28 cellular contexts compared by ENCODE assay signal in the genomic region with DNA sequence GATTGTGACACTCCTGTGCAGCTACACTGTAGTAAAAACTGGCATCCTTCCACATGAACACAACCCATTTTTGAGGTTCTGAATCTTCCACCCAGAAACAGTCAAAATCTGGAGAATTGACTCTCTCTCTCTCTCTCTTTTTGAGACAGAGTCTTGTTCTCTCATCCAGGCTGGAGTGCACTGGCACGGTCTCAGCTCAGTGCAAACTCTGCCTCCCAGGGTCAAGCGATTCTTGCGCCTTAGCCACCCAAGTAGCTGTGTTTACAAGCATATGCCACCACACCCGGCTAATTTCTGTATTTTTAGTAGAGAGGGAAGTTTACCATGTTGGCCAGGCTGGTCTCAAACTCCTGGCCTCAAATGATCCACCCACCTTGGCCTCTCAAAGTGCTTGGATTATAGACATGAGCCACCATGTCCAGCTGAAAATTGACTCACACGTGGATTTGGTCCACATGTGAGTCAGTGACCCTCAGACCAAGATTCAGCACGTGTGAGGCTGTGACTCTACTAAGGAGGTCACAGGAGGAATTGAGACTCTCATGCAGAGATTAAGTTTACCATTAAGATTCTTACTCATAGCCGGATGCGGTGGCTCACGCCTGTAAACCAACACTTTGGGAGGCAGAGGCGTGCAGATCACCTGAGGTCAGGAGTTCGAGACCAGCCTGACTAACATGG.
"Had no signal": no experiment of that assay in that cellular context is flagged by ENCODE, and none has a peak within 500 bp of the region (broad histone marks: within the 10 kb centered on the region; RNA-seq: fewer than 3 reads in every experiment).

No MANE protein-coding gene starts in this region.

- H3K27me3 Mint-ChIP-seq: activated CD4-positive, alpha-beta T cell treated with anti-CD3 and anti-CD28 coated beads for 36 hours; activated naive CD8-positive, alpha-beta T cell treated with anti-CD3 and anti-CD28 coated beads for 36 hours; progenitor cell of endocrine pancreas had no signal

- H3K36me3 ChIP-seq: adrenal gland, ascending aorta, cardiac muscle cell, ovary had no signal

- H3K27ac ChIP-seq: adrenal gland, ascending aorta, cardiac muscle cell, coronary artery, dorsolateral prefrontal cortex, ovary, testis had no signal

- H3K4me3 Mint-ChIP-seq: activated CD4-positive, alpha-beta T cell treated with anti-CD3 and anti-CD28 coated beads for 36 hours; activated CD8-positive, alpha-beta T cell treated with anti-CD3 and anti-CD28 coated beads, Interleukin-2, amount 10 ng/mL, durations not matched to agents 7 days and 5 days; activated naive CD4-positive, alpha-beta T cell treated with anti-CD3 and anti-CD28 coated beads for 36 hours; activated naive CD8-positive, alpha-beta T cell treated with anti-CD3 and anti-CD28 coated beads for 36 hours; brain; nephron had no signal

- H3K4me1 ChIP-seq: adrenal gland, ascending aorta, testis had no signal

- H3K27me3 ChIP-seq: adrenal gland, ascending aorta, cardiac muscle cell, dorsolateral prefrontal cortex, ovary, testis had no signal

- H3K9me3 ChIP-seq: adrenal gland, ascending aorta, ovary, testis had no signal

- DNase-seq: activated CD4-positive, alpha-beta T cell treated with anti-CD3 and anti-CD28 coated beads for 36 hours; activated CD4-positive, CD25-positive, alpha-beta regulatory T cell; activated CD8-positive, alpha-beta T cell treated with anti-CD3 and anti-CD28 coated beads, Interleukin-2, amount 10 ng/mL, durations not matched to agents 7 days and 5 days; activated effector memory CD4-positive, alpha-beta T cell treated with Interleukin-2 at 50 U/mL for 16 hours; activated naive CD4-positive, alpha-beta T cell treated with anti-CD3 and anti-CD28 coated beads for 36 hours; activated naive CD8-positive, alpha-beta T cell treated with anti-CD3 and anti-CD28 coated beads for 36 hours; activated T-cell treated with anti-CD3 and anti-CD28 coated beads for 4 hours; dorsolateral prefrontal cortex; effector memory CD4-positive, alpha-beta T cell; erythroblast; foreskin fibroblast; head of caudate nucleus; hippocampal formation; left cardiac atrium; ovary; retina; stimulated activated CD4-positive, alpha-beta T cell treated with anti-CD3 and anti-CD28 coated beads, Interleukin-15, amount 100 ng/mL, for 24 hours; stimulated activated CD4-positive, alpha-beta T cell treated with anti-CD3 and anti-CD28 coated beads, Interleukin-2, amount 100 ng/mL, for 24 hours; stimulated activated naive CD4-positive, alpha-beta T cell treated with Interleukin-2 at 50 U/mL for 16 hours; testis; trophoblast cell had no signal

- H3K4me1 Mint-ChIP-seq: activated CD4-positive, alpha-beta T cell treated with anti-CD3 and anti-CD28 coated beads for 36 hours; activated naive CD8-positive, alpha-beta T cell treated with anti-CD3 and anti-CD28 coated beads for 36 hours; brain; nephron had no signal

- H3K9me3 Mint-ChIP-seq: activated naive CD4-positive, alpha-beta T cell treated with anti-CD3 and anti-CD28 coated beads for 36 hours; activated naive CD8-positive, alpha-beta T cell treated with anti-CD3 and anti-CD28 coated beads for 36 hours had no signal

- H3K27ac Mint-ChIP-seq: activated CD4-positive, alpha-beta T cell treated with anti-CD3 and anti-CD28 coated beads for 36 hours; activated CD8-positive, alpha-beta T cell treated with anti-CD3 and anti-CD28 coated beads, Interleukin-2, amount 10 ng/mL, durations not matched to agents 7 days and 5 days; activated naive CD4-positive, alpha-beta T cell treated with anti-CD3 and anti-CD28 coated beads for 36 hours; activated naive CD8-positive, alpha-beta T cell treated with anti-CD3 and anti-CD28 coated beads for 36 hours; brain; nephron; progenitor cell of endocrine pancreas had no signal

- ATAC-seq: activated CD4-positive, alpha-beta T cell treated with anti-CD3 and anti-CD28 coated beads for 36 hours; activated CD8-positive, alpha-beta T cell treated with anti-CD3 and anti-CD28 coated beads, Interleukin-2, amount 10 ng/mL, durations not matched to agents 7 days and 5 days; left cardiac atrium had no signal

- H3K36me3 Mint-ChIP-seq: activated naive CD8-positive, alpha-beta T cell treated with anti-CD3 and anti-CD28 coated beads for 36 hours; brain had no signal

- H3K4me3 ChIP-seq: adrenal gland, ascending aorta, cardiac muscle cell, coronary artery, dorsolateral prefrontal cortex, ovary, testis had no signal
